22 cellular contexts compared by ENCODE assay signal in the genomic region with DNA sequence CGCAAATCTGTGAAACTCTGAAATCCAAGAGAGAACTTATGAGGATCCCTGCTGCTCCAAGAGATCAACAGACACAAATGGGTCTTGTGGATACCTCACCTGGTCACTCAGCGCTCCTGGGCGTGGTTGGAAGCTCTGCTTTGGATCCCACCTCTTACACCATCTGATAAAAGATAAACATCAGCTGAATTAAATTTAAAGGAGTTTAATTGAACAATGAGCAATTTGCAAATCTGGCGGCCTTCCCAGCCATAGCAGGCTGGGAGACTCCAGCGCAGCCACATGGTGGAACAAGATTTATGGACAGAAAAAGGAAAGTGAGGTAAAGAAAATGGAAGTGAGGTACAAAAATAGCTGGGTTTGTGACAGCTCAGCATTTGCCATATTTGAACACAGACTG.
"Had no signal": no experiment of that assay in that cellular context is flagged by ENCODE, and none has a peak within 500 bp of the region (broad histone marks: within the 10 kb centered on the region; RNA-seq: fewer than 3 reads in every experiment).

No MANE protein-coding gene starts in this region.

- DNase-seq: IMR-90; Karpas-422; KG1; MG63; NCI-H1092 treated with DMSO at 0.1 percent for 48 hours; NCI-H1417 treated with DMSO at 0.1 percent for 48 hours; NCI-H146; NCI-H1694 treated with DMSO at 0.1 percent for 48 hours; NCI-H1930; NCI-H2081; NCI-H2107; NCI-H2227 treated with DMSO at 0.1 percent for 48 hours; NCI-H524; NCI-H526 treated with DMSO at 0.1 percent for 48 hours; NK-92 treated with Interleukin-12 subunit alpha and Interleukin-12 subunit beta, amount 100 ng/mL, for 24 hours; PC-3; SHP77; SW 1271; T-cell had no signal

- H3K4me3 ChIP-seq: MG63 had no signal

- H3K27ac ChIP-seq: RWPE1 had no signal

- H3K27me3 ChIP-seq: MG63 had no signal

- H3K36me3 ChIP-seq: MG63 had no signal

- ATAC-seq: HepG2, Panc1, PC-3, T-cell had no signal

- H3K9me3 ChIP-seq: MG63 had no signal
